Comparison of ENCODE assay signal across 9 cellular contexts in genomic region chr22:36913431-36914382, GRCh38. TPM values are rescaled to one million over a fixed set of nuclear protein-coding genes. Genes with fewer than 3 reads are reported as not detected.
DNase-seq lines count a peak whose midpoint lies in the region; ATAC-seq, FAIRE-seq and TF ChIP-seq lines count a peak whose summit lies in the region.
"Had no signal": no experiment of that assay in that cellular context is flagged by ENCODE, and none has a peak within 500 bp of the region (broad histone marks: within the 10 kb centered on the region; RNA-seq: fewer than 3 reads in every experiment).

Gene CSF2RB, plus strand, starts transcription at chr22:36913628. Its CDS starts 8,580 bp downstream, at chr22:36922208.

- peak within 1 kb of the TSS; percentile 88 for H3K27ac ChIP-seq in BLaER1
- no peak within 1 kb of the TSS for H3K27ac ChIP-seq in K562 (ENCODE audit: extremely low read depth, low read depth, low read length)

- peak within 1 kb of the TSS; percentile 83 for H3K9ac ChIP-seq in BLaER1
- H3K9ac ChIP-seq in K562 (ENCODE audit: insufficient read depth in 1 of 2, low read depth in 2 of 2, low read length in 2 of 2), result no peak within 1 kb of the TSS; a peak in 1 of 4 replicates

- H3K4me1 ChIP-seq in BLaER1, result peaks cover 26% of the 10 kb centered on the region
- peaks cover 0 to 5% of the 10 kb centered on the region in 2 experiments; a peak in 2 of 5 replicates for H3K4me1 ChIP-seq in K562 (replicated peaks in 1 of 2; ENCODE audit: control insufficient read depth in 2 of 2, insufficient read depth in 2 of 2, low read length in 2 of 2)

- H3K9me3 ChIP-seq in BLaER1 (peaks cover 3% of the 10 kb centered on the region; the same call in 1 of the 2 replicates), K562 (replicated peaks; ENCODE audit: control insufficient read depth, insufficient read depth, low read depth, low read length) (no peaks in the 10 kb centered on the region)

- no peak within 1 kb of the TSS for H2AFZ ChIP-seq in K562 (ENCODE audit: low read depth, low read length)

- ATAC-seq in HG02870 (IDR thresholded peaks at IDR 0.05; ENCODE audit: unreplicated experiment), result peak; percentile 45
- peak; percentile 61; the same call in 2 of the 3 replicates for ATAC-seq in K562
- ATAC-seq in HG03025 (IDR thresholded peaks at IDR 0.05; ENCODE audit: low FRiP score, unreplicated experiment), result no peak
- no peak for ATAC-seq in GM21381 (IDR thresholded peaks at IDR 0.05; ENCODE audit: unreplicated experiment)

- H4K20me1 ChIP-seq in BLaER1, result peaks cover 10% of the 10 kb centered on the region; the same call in 1 of the 2 replicates
- no peaks in the 10 kb centered on the region for H4K20me1 ChIP-seq in K562 (replicated peaks; ENCODE audit: control insufficient read depth, insufficient read depth, low read length)

- no peaks in the 10 kb centered on the region for H3K27me3 ChIP-seq in BLaER1
- peaks cover 0 to 4% of the 10 kb centered on the region in 2 experiments; a peak in 2 of 5 replicates for H3K27me3 ChIP-seq in K562 (ENCODE audit: control insufficient read depth in 2 of 2, insufficient read depth in 2 of 2, low read length in 2 of 2)

- no peak for TF ChIP-seq RAD21 in K562 (CRISPR knock-in tag; conservative IDR thresholded peaks at IDR 0.05 in 1 of 2, IDR thresholded peaks at IDR 0.05 in 1 of 2)

- no TSS peak for BruUV-seq in K562 (replicated peaks; lab: Mats Ljungman, UMichigan)

- H3K79me2 ChIP-seq in K562 (ENCODE audit: control insufficient read depth, insufficient read depth, low read length), result no peaks in the 10 kb centered on the region

- CTCF ChIA-PET in K562 (lab: Yijun Ruan, JAX; ENCODE audit: low intra/inter-chr PET ratio), result no interaction called here

- no peak for TF ChIP-seq CTCF in K562 (IDR thresholded peaks at IDR 0.05 in 2 of 3, conservative IDR thresholded peaks at IDR 0.05 in 1 of 3; ENCODE audit: insufficient read depth in 2 of 3, low read depth in 1 of 3, low read length in 3 of 3)

- H3K9me1 ChIP-seq in K562 (ENCODE audit: control insufficient read depth, insufficient read depth, low read length), result no peaks in the 10 kb centered on the region

- peak within 1 kb of the TSS; percentile 95 for H3K4me2 ChIP-seq in BLaER1
- no peak within 1 kb of the TSS for H3K4me2 ChIP-seq in K562 (ENCODE audit: insufficient read depth, low read length)

- intact Hi-C loops in K562 (cut with micrococcal nuclease), result no loop called here

- 8% methylated on average over 13 of the region's 18 CpGs for WGBS in K562 (ENCODE audit: insufficient coverage, low coverage, missing lambda C conversion rate)

- TF ChIP-seq EP300 in K562 (IDR thresholded peaks at IDR 0.05; ENCODE audit: low read length), result no peak

- H3K4me3 ChIP-seq in BLaER1 (peak within 1 kb of the TSS; percentile 74), K562 (no peak within 1 kb of the TSS)

- FAIRE-seq in K562 (lab: Jason Lieb, UNC), result no peak

- DNase-seq in K562 (ENCODE audit: extremely low read depth in 1 of 4, low spot score in 3 of 4) (peak in 1 of 4 experiments; percentile 11), midbrain (lab: John Stamatoyannopoulos, UW) (peak; percentile 32), AG08396 (ENCODE audit: low spot score) (no peak)
- no peak for DNase-seq in effector CD8-positive, alpha-beta T cell (lab: John Stamatoyannopoulos, UW)
- DNase-seq: activated naive CD4-positive, alpha-beta T cell treated with Interleukin-2 at 50 U/mL for 16 hours had no signal

- in situ Hi-C loops in K562 (cut with MboI), result no loop called here

- POLR2A ChIA-PET in K562 (lab: Yijun Ruan, JAX), result no interaction called here

- H3K36me3 ChIP-seq in BLaER1, result peaks cover 5% of the 10 kb centered on the region
- H3K36me3 ChIP-seq in K562 (ENCODE audit: control insufficient read depth, insufficient read depth, low read length), result no peaks in the 10 kb centered on the region

- no peak for TF ChIP-seq POLR2A in K562 (conservative IDR thresholded peaks at IDR 0.05)

TF ChIP-seq in K562, 482 proteins besides CTCF, POLR2A, EP300 and RAD21 (continues in another document):
- no peak for TF ChIP-seq ZBTB40 (IDR thresholded peaks at IDR 0.05)
- no peak for TF ChIP-seq ZBTB40 (CRISPR knock-in tag; IDR thresholded peaks at IDR 0.05)
- peak; percentile 31; the same call in 1 of the 2 replicates for TF ChIP-seq TOE1 (IDR thresholded peaks at IDR 0.05; ENCODE audit: borderline replicate concordance)
- TF ChIP-seq TOE1 (CRISPR knock-in tag; IDR thresholded peaks at IDR 0.05; ENCODE audit: borderline replicate concordance, low read depth), result no peak
- TF ChIP-seq CBFA2T3 (IDR thresholded peaks at IDR 0.05), result no peak
- TF ChIP-seq NBN (IDR thresholded peaks at IDR 0.05; ENCODE audit: low read depth), result no peak

RNA-seq across cellular contexts. Expression of gene CSF2RB, which starts in this region (rescaled TPM):
- not detected in 2 replicates for total RNA-seq in K562 (2011; cell fraction: chromatin; rRNA removed; ENCODE audit: low replicate concordance)
- total RNA-seq in K562 (2011; cell fraction: nucleolus; rRNA removed), result under 0.01 TPM in 1 of 2 replicates, not detected in the other
- not detected in 2 replicates for total RNA-seq in K562 (2011; cell fraction: nucleoplasm; rRNA removed)
- total RNA-seq in K562 (2014; rRNA removed) (0.36 and 0.61 TPM in 2 replicates), K562 (2014; rRNA removed; fragmentation: Illumina TruSeq; extraction: Trizol) (0.26 and 0.29 TPM in 2 replicates), K562 (2015; rRNA removed; fragmentation: Illumina TruSeq; extraction: Trizol) (0.62 and 0.72 TPM in 2 replicates), K562 (2021) (0.60 and 1.0 TPM in 2 replicates)
- polyA plus RNA-seq in K562 (2011; rRNA removed) (0.04 and 0.16 TPM in 2 replicates), K562 (2014; fragmentation: Illumina TruSeq; extraction: Trizol) (0.54 and 0.62 TPM in 2 replicates), K562 (2014; fragmentation: Nextera tagmentation; extraction: Ambion mirVana) (under 1 TPM; 0.06 to 0.07 TPM), K562 (2014; rRNA removed) (0.54 and 0.74 TPM in 2 replicates)
- polyA plus RNA-seq in K562 (2011; cell fraction: cytosol; rRNA removed), result 0.12 and 0.24 TPM in 2 replicates
- polyA plus RNA-seq in K562 (2011; cell fraction: nucleus; rRNA removed), result 0.17 and 0.20 TPM in 2 replicates
- 0.48 and 1.3 TPM in 2 replicates for polyA plus RNA-seq in K562 (2012)
- 0.07 and 0.09 TPM in 2 replicates for polyA minus RNA-seq in K562 (2011; rRNA and poly(A)+ RNA removed)
- polyA minus RNA-seq in K562 (2011; cell fraction: cytosol; rRNA and poly(A)+ RNA removed), result not detected in 2 replicates
- polyA minus RNA-seq in K562 (2011; cell fraction: nucleus; rRNA and poly(A)+ RNA removed), result 0.13 and 0.22 TPM in 2 replicates

Comparison
In these comparisons a context has a peak if more than half of its experiments do, and no peak if none do; other contexts are left out.
1. ATAC-seq: peak in HG02870 (single experiment) and K562 (single experiment); none in HG03025 (single experiment) and GM21381 (single experiment).